In genomic region chr12:108731105-108731865, GRCh38 we compare ENCODE assay signal across 8 cellular contexts. TPM values are rescaled to one million over a fixed set of nuclear protein-coding genes. Genes with fewer than 3 reads are reported as not detected.
DNase-seq lines count a peak whose midpoint lies in the region; ATAC-seq and FAIRE-seq lines count a peak whose summit lies in the region.

TSS of gene CORO1C (minus strand) at chr12:108731518. CDS start at chr12:108701318, 30,200 bp downstream.

- H3K27ac ChIP-seq in BLaER1, result peak within 1 kb of the TSS; percentile 83

- H3K9me3 Mint-ChIP-seq in activated CD4-positive, alpha-beta T cell treated with anti-CD3 and anti-CD28 coated beads, Interleukin-2, amount 10 ng/mL, durations not matched to agents 7 days and 5 days, result no peaks in the 10 kb centered on the region

- CTCF ChIA-PET in activated CD4-positive, alpha-beta T cell treated with anti-CD3 and anti-CD28 coated beads, Interleukin-2, amount 10 ng/mL, durations not matched to agents 7 days and 5 days (lab: Charles Lee), result interaction anchor here (1.0 to 1.1 kb wide), 2 partner anchors 12 to 25 kb away, joined by 3 read pairs; no protein-coding TSS in a partner anchor

- ATAC-seq in HG03457 (IDR thresholded peaks at IDR 0.05; ENCODE audit: unreplicated experiment), result peak; percentile 63
- ATAC-seq in left lobe of liver, result peak; percentile 82

- no peaks in the 10 kb centered on the region for H3K36me3 ChIP-seq in BLaER1

- peaks cover 39% of the 10 kb centered on the region for H4K20me1 ChIP-seq in BLaER1

- peak within 1 kb of the TSS; percentile 86 for H3K9ac ChIP-seq in BLaER1

- peaks cover 4% of the 10 kb centered on the region for H3K27me3 Mint-ChIP-seq in activated CD4-positive, alpha-beta T cell treated with anti-CD3 and anti-CD28 coated beads, Interleukin-2, amount 10 ng/mL, durations not matched to agents 7 days and 5 days

- H3K27ac Mint-ChIP-seq in activated CD4-positive, alpha-beta T cell treated with anti-CD3 and anti-CD28 coated beads, Interleukin-2, amount 10 ng/mL, durations not matched to agents 7 days and 5 days, result peak within 1 kb of the TSS; percentile 94

- H3K4me3 ChIP-seq in BLaER1, result peak within 1 kb of the TSS; percentile 84

- no peaks in the 10 kb centered on the region for H3K27me3 ChIP-seq in BLaER1

- no peak for FAIRE-seq in GM19239 (lab: Jason Lieb, UNC)

- peaks cover 42% of the 10 kb centered on the region for H3K4me1 ChIP-seq in BLaER1

- DNase-seq in GM19239 (ENCODE audit: insufficient read length, low spot score), result peak; percentile 89
- DNase-seq in NCI-H526 (lab: John Stamatoyannopoulos, UW), result peak; percentile 94 to 98
- peak; percentile 95 for DNase-seq in activated CD4-positive, alpha-beta T cell treated with anti-CD3 and anti-CD28 coated beads, Interleukin-2, amount 10 ng/mL, durations not matched to agents 7 days and 5 days
- DNase-seq in cortex of kidney (lab: John Stamatoyannopoulos, UW), result peak; percentile 84
- peak; percentile 99 for DNase-seq in left lobe of liver (ENCODE audit: low spot score)
- peak; percentile 91 for DNase-seq in stimulated activated CD4-positive, alpha-beta T cell treated with anti-CD3 and anti-CD28 coated beads, Interleukin-2, amount 100 ng/mL, for 4 hours (ENCODE audit: low read depth)

- POLR2A ChIA-PET in activated CD4-positive, alpha-beta T cell treated with anti-CD3 and anti-CD28 coated beads, Interleukin-2, amount 10 ng/mL, durations not matched to agents 7 days and 5 days (lab: Charles Lee), result interaction anchor here (0.6 kb wide), 1 partner anchor 102 kb away, joined by 3 read pairs; no protein-coding TSS in a partner anchor

- H3K4me3 Mint-ChIP-seq in activated CD4-positive, alpha-beta T cell treated with anti-CD3 and anti-CD28 coated beads, Interleukin-2, amount 10 ng/mL, durations not matched to agents 7 days and 5 days, result peak within 1 kb of the TSS; percentile 88

- H3K9me3 ChIP-seq in BLaER1, result no peaks in the 10 kb centered on the region

- H3K4me2 ChIP-seq in BLaER1, result peak within 1 kb of the TSS; percentile 94

- H3K36me3 Mint-ChIP-seq in activated CD4-positive, alpha-beta T cell treated with anti-CD3 and anti-CD28 coated beads, Interleukin-2, amount 10 ng/mL, durations not matched to agents 7 days and 5 days (ENCODE audit: low read depth), result no peaks in the 10 kb centered on the region

- peaks cover 43% of the 10 kb centered on the region for H3K4me1 Mint-ChIP-seq in activated CD4-positive, alpha-beta T cell treated with anti-CD3 and anti-CD28 coated beads, Interleukin-2, amount 10 ng/mL, durations not matched to agents 7 days and 5 days

RNA-seq across cellular contexts. Expression of gene CORO1C, which starts in this region (rescaled TPM):
- 10 to 100 TPM; 38.5 to 41.3 TPM for total RNA-seq in activated CD4-positive, alpha-beta T cell treated with anti-CD3 and anti-CD28 coated beads, Interleukin-2, amount 10 ng/mL, durations not matched to agents 7 days and 5 days
- total RNA-seq in left lobe of liver, result 39.2 TPM

Comparison
In these comparisons a context has a peak if more than half of its experiments do, and no peak if none do; other contexts are left out.
1. Peak in every context shown above with its lines: DNase-seq, ATAC-seq, H3K4me3 ChIP-seq and H3K27ac ChIP-seq.